ENCODE assay signal across 19 cellular contexts in genomic region chr3:69777582-69777967, GRCh38. TPM values are rescaled to one million over a fixed set of nuclear protein-coding genes. Genes with fewer than 3 reads are reported as not detected.
A peak's percentile ranks its signal among the peaks of the same experiment; 100 is the strongest.
DNase-seq lines count a peak whose midpoint lies in the region; ATAC-seq and TF ChIP-seq lines count a peak whose summit lies in the region.
"Had no signal": no experiment of that assay in that cellular context is flagged by ENCODE, and none has a peak within 500 bp of the region (broad histone marks: within the 10 kb centered on the region; RNA-seq: fewer than 3 reads in every experiment).

No MANE protein-coding gene starts in this region.

- peak overlapping the region in 6 of 11 experiments; percentile 31 to 81 (median 72); a peak in 11 of 22 replicates for H3K27ac ChIP-seq in BLaER1 treated with 17β-estradiol and CSF1 and Interleukin-3, amounts not matched to agents 10 nM and 100 nM
- H3K27ac ChIP-seq in uterus: peak overlapping the region; percentile 39 to 51
- H3K27ac ChIP-seq: 22Rv1, GM23248 had no signal

- ATAC-seq in HG02571 (IDR thresholded peaks at IDR 0.05; ENCODE audit: unreplicated experiment): no peak
- ATAC-seq: CD8-positive, alpha-beta T cell; GM12878 had no signal

- peaks cover 36% of the 10 kb centered on the region for H3K4me1 Mint-ChIP-seq in dendritic cell treated with granulocyte-macrophage colony-stimulating factor and Interleukin-4, amounts not matched to agents 40 ng/mL and 50 ng/mL, for 4 days (ENCODE audit: low read depth)
- H3K4me1 Mint-ChIP-seq: CD4-positive, CD25-positive, alpha-beta regulatory T cell had no signal

- DNase-seq in OCI-M1 (lab: John Stamatoyannopoulos, UW): peak; percentile 67
- no peak for DNase-seq in uterus
- DNase-seq in NCI-H1048 (lab: John Stamatoyannopoulos, UW): no peak
- DNase-seq in AG08395 (ENCODE audit: low spot score): no peak
- DNase-seq: BE2C; C1 segment of cervical spinal cord; Caco-2; CD4-positive, CD25-positive, alpha-beta regulatory T cell; CD8-positive, alpha-beta T cell; DMS79; EL; GDM1; H7 had no signal

- intact Hi-C loops in dendritic cell treated with granulocyte-macrophage colony-stimulating factor and Interleukin-4, amounts not matched to agents 40 ng/mL and 50 ng/mL, for 4 days (cut with micrococcal nuclease): loop anchor here (5.0 kb wide), 1 partner anchor 40 kb away; the partner anchor contains the start of gene MITF
- intact Hi-C loops in uterus (cut with DNase I; ENCODE audit: low total_unique reads): no loop called here

- H3K27ac Mint-ChIP-seq in dendritic cell treated with granulocyte-macrophage colony-stimulating factor and Interleukin-4, amounts not matched to agents 40 ng/mL and 50 ng/mL, for 4 days: peak overlapping the region; percentile 61
- H3K27ac Mint-ChIP-seq: CD4-positive, CD25-positive, alpha-beta regulatory T cell; CD8-positive, alpha-beta T cell had no signal

- peak overlapping the region in 4 of 11 experiments; percentile 24 to 67 (median 48); a peak in 7 of 22 replicates for H3K9ac ChIP-seq in BLaER1 treated with 17β-estradiol and CSF1 and Interleukin-3, amounts not matched to agents 10 nM and 100 nM
- H3K9ac ChIP-seq: GM23248 had no signal

- peak overlapping the region in 7 of 11 experiments; percentile 33 to 83 (median 57); a peak in 12 of 22 replicates for H3K4me2 ChIP-seq in BLaER1 treated with 17β-estradiol and CSF1 and Interleukin-3, amounts not matched to agents 10 nM and 100 nM

- H3K27me3 ChIP-seq in BLaER1 treated with 17β-estradiol and CSF1 and Interleukin-3, amounts not matched to agents 10 nM and 100 nM: no peaks in the 10 kb centered on the region
- H3K27me3 ChIP-seq in uterus: no peaks in the 10 kb centered on the region
- H3K27me3 ChIP-seq: BE2C had no signal

- H3K4me1 ChIP-seq in BLaER1 treated with 17β-estradiol and CSF1 and Interleukin-3, amounts not matched to agents 10 nM and 100 nM: peaks cover 0 to 97% (median 14%) of the 10 kb centered on the region in 10 experiments; a peak in 11 of 20 replicates
- H3K4me1 ChIP-seq in uterus: peaks cover 0 to 10% of the 10 kb centered on the region in 2 donors
- H3K4me1 ChIP-seq: BE2C, Caco-2 had no signal

- H3K27me3 Mint-ChIP-seq in dendritic cell treated with granulocyte-macrophage colony-stimulating factor and Interleukin-4, amounts not matched to agents 40 ng/mL and 50 ng/mL, for 4 days: no peaks in the 10 kb centered on the region
- H3K27me3 Mint-ChIP-seq: CD4-positive, CD25-positive, alpha-beta regulatory T cell had no signal

- no peak overlapping the region for H3K4me3 ChIP-seq in BLaER1 treated with 17β-estradiol and CSF1 and Interleukin-3, amounts not matched to agents 10 nM and 100 nM
- H3K4me3 ChIP-seq in uterus: no peak overlapping the region
- H3K4me3 ChIP-seq: GM12878, GM23248 had no signal

- no peaks in the 10 kb centered on the region; a peak in 1 of 22 replicates for H4K20me1 ChIP-seq in BLaER1 treated with 17β-estradiol and CSF1 and Interleukin-3, amounts not matched to agents 10 nM and 100 nM

- peak overlapping the region; percentile 17 for H3K4me3 Mint-ChIP-seq in dendritic cell treated with granulocyte-macrophage colony-stimulating factor and Interleukin-4, amounts not matched to agents 40 ng/mL and 50 ng/mL, for 4 days
- H3K4me3 Mint-ChIP-seq: CD4-positive, CD25-positive, alpha-beta regulatory T cell; CD8-positive, alpha-beta T cell had no signal

- no peaks in the 10 kb centered on the region for H3K9me3 Mint-ChIP-seq in dendritic cell treated with granulocyte-macrophage colony-stimulating factor and Interleukin-4, amounts not matched to agents 40 ng/mL and 50 ng/mL, for 4 days
- H3K9me3 Mint-ChIP-seq: CD8-positive, alpha-beta T cell had no signal

- no peak for TF ChIP-seq POLR2A in uterus (IDR thresholded peaks at IDR 0.05)

- no peak for TF ChIP-seq CTCF in uterus (IDR thresholded peaks at IDR 0.05)

- H3K36me3 ChIP-seq in BLaER1 treated with 17β-estradiol and CSF1 and Interleukin-3, amounts not matched to agents 10 nM and 100 nM: peaks cover 0 to 9% (median 0%) of the 10 kb centered on the region in 11 experiments; a peak in 3 of 22 replicates
- no peaks in the 10 kb centered on the region for H3K36me3 ChIP-seq in uterus
- H3K36me3 ChIP-seq: BE2C had no signal

- H3K36me3 Mint-ChIP-seq in dendritic cell treated with granulocyte-macrophage colony-stimulating factor and Interleukin-4, amounts not matched to agents 40 ng/mL and 50 ng/mL, for 4 days (ENCODE audit: low read depth): no peaks in the 10 kb centered on the region
- H3K36me3 Mint-ChIP-seq: CD4-positive, CD25-positive, alpha-beta regulatory T cell; CD8-positive, alpha-beta T cell had no signal

- H3K9me3 ChIP-seq in BLaER1 treated with 17β-estradiol and CSF1 and Interleukin-3, amounts not matched to agents 10 nM and 100 nM (replicated peaks in 1 of 11): peaks cover 0 to 11% (median 0%) of the 10 kb centered on the region in 11 experiments; a peak in 1 of 22 replicates
- no peaks in the 10 kb centered on the region for H3K9me3 ChIP-seq in uterus
- H3K9me3 ChIP-seq: BE2C, Caco-2 had no signal

RNA-seq across cellular contexts. Expression of gene MITF, which starts 38.3 kb away (rescaled TPM):
- total RNA-seq in uterus: 10 to 100 TPM; 18.2 to 66.0 (median 52.6) TPM
- total RNA-seq: CD8-positive, alpha-beta T cell had no signal
